Comparison of ENCODE assay signal across 1 cellular context in genomic region chr21:42913461-42913860, GRCh38.
TF ChIP-seq lines count a peak whose summit lies in the region.

No MANE protein-coding gene starts in this region.

TF ChIP-seq in WTC11, 78 proteins besides CTCF, POLR2A, EP300 and RAD21 (continued from another document):
- TF ChIP-seq SP1 (CRISPR knock-in tag; conservative IDR thresholded peaks at IDR 0.05) (no peak), ZNF232 (CRISPR knock-in tag; IDR thresholded peaks at IDR 0.05) (no peak), EMX1 (CRISPR knock-in tag; IDR thresholded peaks at IDR 0.05) (no peak), USF2 (CRISPR knock-in tag; IDR thresholded peaks at IDR 0.05) (no peak), ZNF396 (CRISPR knock-in tag; IDR thresholded peaks at IDR 0.05; ENCODE audit: borderline replicate concordance) (no peak), SMAD4 (CRISPR knock-in tag; IDR thresholded peaks at IDR 0.05) (no peak), ATF3 (CRISPR knock-in tag; conservative IDR thresholded peaks at IDR 0.05) (no peak)
